ENCODE assay signal across 27 cellular contexts in the genomic region with DNA sequence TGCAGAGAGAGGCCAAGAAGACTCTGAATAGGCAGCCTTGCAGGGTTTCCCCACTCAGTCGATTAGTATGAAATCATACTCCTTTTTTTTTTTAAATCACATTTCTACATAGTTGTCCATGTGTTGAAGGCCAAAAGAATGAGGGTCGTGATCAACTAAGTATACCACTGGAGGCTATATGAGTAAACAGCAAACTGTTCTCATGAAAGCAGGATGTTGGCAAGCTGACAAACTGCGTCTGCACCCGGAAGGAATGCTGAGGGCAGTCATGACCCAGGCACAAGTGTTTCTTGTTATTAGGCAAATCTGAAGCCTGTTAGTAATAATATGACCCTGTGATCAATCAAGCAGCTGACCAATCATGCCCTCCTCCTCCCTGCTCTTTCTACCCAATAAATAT.
DNase-seq lines count a peak whose midpoint lies in the region; ATAC-seq and TF ChIP-seq lines count a peak whose summit lies in the region.
"Had no signal": no experiment of that assay in that cellular context is flagged by ENCODE, and none has a peak within 500 bp of the region (broad histone marks: within the 10 kb centered on the region; RNA-seq: fewer than 3 reads in every experiment).

No MANE protein-coding gene starts in this region.

- CTCF ChIA-PET in PC-3 (lab: Charles Lee): no interaction called here

- H3K36me3 ChIP-seq in PC-3 (ENCODE audit: low read depth, low read length) (no peaks in the 10 kb centered on the region), fibroblast of lung (ENCODE audit: control insufficient read depth, insufficient read depth, low read length) (no peaks in the 10 kb centered on the region)
- H3K36me3 ChIP-seq: cardiac muscle cell, left lung had no signal

- no peaks in the 10 kb centered on the region for H3K36me3 Mint-ChIP-seq in activated naive CD4-positive, alpha-beta T cell treated with anti-CD3 and anti-CD28 coated beads, Interleukin-2, amount 50 U/mL, for 72 hours
- H3K36me3 Mint-ChIP-seq: natural killer cell had no signal

- no peaks in the 10 kb centered on the region for H4K20me1 ChIP-seq in PC-3 (ENCODE audit: low read length)
- H4K20me1 ChIP-seq in fibroblast of lung (ENCODE audit: control insufficient read depth, extremely low read depth, insufficient read depth, low read length): no peaks in the 10 kb centered on the region

- H3K79me2 ChIP-seq in PC-3 (ENCODE audit: low read length): no peaks in the 10 kb centered on the region
- H3K79me2 ChIP-seq in fibroblast of lung (ENCODE audit: control insufficient read depth, insufficient read depth, low read length): no peaks in the 10 kb centered on the region

- BruUV-seq in PC-3 (replicated peaks; lab: Mats Ljungman, UMichigan): no TSS peak

- H3K4me1 ChIP-seq in PC-3 (ENCODE audit: insufficient read depth, low read length) (no peaks in the 10 kb centered on the region), fibroblast of lung (ENCODE audit: control insufficient read depth, extremely low read depth, insufficient read depth, low read length) (no peaks in the 10 kb centered on the region)
- H3K4me1 ChIP-seq: left lung had no signal

- POLR2A ChIA-PET in PC-3 (lab: Charles Lee; ENCODE audit: unreplicated experiment): no interaction called here

- no peak overlapping the region for H3K27ac ChIP-seq in PC-3 (ENCODE audit: low read length)
- H3K27ac ChIP-seq in fibroblast of lung (ENCODE audit: insufficient read depth, low read length): no peak overlapping the region
- H3K27ac ChIP-seq: cardiac muscle cell, KMS-11, left lung, RWPE1, SK-N-MC had no signal

- H2AFZ ChIP-seq in PC-3 (ENCODE audit: low read length) (no peak overlapping the region), fibroblast of lung (ENCODE audit: low read length) (no peak overlapping the region)

- H3K9ac ChIP-seq in PC-3 (ENCODE audit: low read length) (no peak overlapping the region), fibroblast of lung (ENCODE audit: insufficient read depth, low read length) (no peak overlapping the region)
- H3K9ac ChIP-seq: KMS-11 had no signal

- H3K9me3 Mint-ChIP-seq in activated naive CD4-positive, alpha-beta T cell treated with anti-CD3 and anti-CD28 coated beads, Interleukin-2, amount 50 U/mL, for 72 hours: no peaks in the 10 kb centered on the region
- H3K9me3 Mint-ChIP-seq: dendritic cell treated with granulocyte-macrophage colony-stimulating factor and Interleukin-4, amounts not matched to agents 40 ng/mL and 50 ng/mL, for 4 days; T-helper 1 cell treated with Interleukin-12 subunit alpha and Interleukin-12 subunit beta and Interleukin-4 antibody, amounts not matched to agents 30 μg/mL and 1 μg/mL, for 36 hours had no signal

- H3K4me3 ChIP-seq in PC-3 (ENCODE audit: low read length) (no peak overlapping the region), fibroblast of lung (replicated peaks in 1 of 4; ENCODE audit: control extremely low read depth in 1 of 4, insufficient read depth in 1 of 4, low read depth in 3 of 4, low read length in 4 of 4) (no peak overlapping the region)
- H3K4me3 ChIP-seq: cardiac muscle cell, left lung, SK-N-MC had no signal

- ATAC-seq in PC-3: no peak
- no peak for ATAC-seq in GM21360 (IDR thresholded peaks at IDR 0.05; ENCODE audit: unreplicated experiment)
- ATAC-seq in activated naive CD4-positive, alpha-beta T cell treated with anti-CD3 and anti-CD28 coated beads, Interleukin-2, amount 50 U/mL, for 72 hours: no peak
- ATAC-seq in GM18909 (IDR thresholded peaks at IDR 0.05; ENCODE audit: poor library complexity, unreplicated experiment): no peak
- ATAC-seq: activated T-cell treated with anti-CD3 and anti-CD28 coated beads, Interleukin-2, amount 50 U/mL, for 4 hours; left lung; natural killer cell; right cardiac atrium had no signal

- no peak overlapping the region for H3K27ac Mint-ChIP-seq in activated naive CD4-positive, alpha-beta T cell treated with anti-CD3 and anti-CD28 coated beads, Interleukin-2, amount 50 U/mL, for 72 hours
- H3K27ac Mint-ChIP-seq: CD4-positive, alpha-beta T cell; dendritic cell treated with granulocyte-macrophage colony-stimulating factor and Interleukin-4, amounts not matched to agents 40 ng/mL and 50 ng/mL, for 4 days; natural killer cell; T-helper 1 cell treated with Interleukin-12 subunit alpha and Interleukin-12 subunit beta and Interleukin-4 antibody, amounts not matched to agents 30 μg/mL and 1 μg/mL, for 36 hours had no signal

- no peaks in the 10 kb centered on the region for H3F3A ChIP-seq in PC-3 (ENCODE audit: low read length, unreplicated experiment)

- no peaks in the 10 kb centered on the region for H3K9me3 ChIP-seq in PC-3 (ENCODE audit: low read length)
- no peaks in the 10 kb centered on the region for H3K9me3 ChIP-seq in fibroblast of lung (ENCODE audit: control insufficient read depth, insufficient read depth, low read depth, low read length)
- H3K9me3 ChIP-seq: left lung had no signal

- TF ChIP-seq CTCF in PC-3 (conservative IDR thresholded peaks at IDR 0.05; ENCODE audit: low read depth, low read length) (no peak), fibroblast of lung (conservative IDR thresholded peaks at IDR 0.05 in 1 of 2, IDR thresholded peaks at IDR 0.05 in 1 of 2; ENCODE audit: low read depth in 1 of 2, low read length in 2 of 2) (no peak)

- H3K27me3 ChIP-seq in PC-3 (ENCODE audit: low read length) (peaks cover 15% of the 10 kb centered on the region), fibroblast of lung (ENCODE audit: control insufficient read depth, insufficient read depth, low read length) (no peaks in the 10 kb centered on the region)
- H3K27me3 ChIP-seq: cardiac muscle cell, left lung had no signal

- DNase-seq in H4 (ENCODE audit: low spot score) (peak; percentile 10), PC-3 (peak; percentile 37), fibroblast of lung (ENCODE audit: low read depth in 2 of 2) (peak; percentile 3 to 43), renal cortical epithelial cell (ENCODE audit: low read depth) (peak; percentile 55)
- DNase-seq in activated naive CD4-positive, alpha-beta T cell treated with anti-CD3 and anti-CD28 coated beads, Interleukin-2, amount 50 U/mL, for 72 hours (ENCODE audit: low spot score in 2 of 2): no peak
- DNase-seq: activated CD4-positive, alpha-beta T cell treated with anti-CD3 and anti-CD28 coated beads for 48 hours; activated naive CD4-positive, alpha-beta T cell treated with Interleukin-2 at 50 U/mL for 16 hours; activated T-cell treated with anti-CD3 and anti-CD28 coated beads, Interleukin-2, amount 50 U/mL, for 4 hours; amygdala; CD4-positive, alpha-beta T cell; GF-D8; GOT3; natural killer cell; NCI-H1694; NCI-H524 treated with DMSO at 0.1 percent for 48 hours; right cardiac atrium; stimulated activated CD4-positive, alpha-beta T cell treated with anti-CD3 and anti-CD28 coated beads, Interleukin-4, amount 100 ng/mL, for 4 hours; stimulated activated naive CD4-positive, alpha-beta T cell had no signal

- intact Hi-C loops in PC-3 (cut with micrococcal nuclease): no loop called here

- no peaks in the 10 kb centered on the region for H3K9me2 ChIP-seq in PC-3 (replicated peaks; ENCODE audit: low read length)

- H3K4me2 ChIP-seq in PC-3 (ENCODE audit: low read length) (no peak overlapping the region), fibroblast of lung (ENCODE audit: extremely low read depth, insufficient read depth, low read length) (no peak overlapping the region)
- H3K4me2 ChIP-seq: KMS-11 had no signal

Comparison
In these comparisons a context has a peak if more than half of its experiments do, and no peak if none do; other contexts are left out.
1. DNase-seq: peak in H4 (single experiment), PC-3 (single experiment), fibroblast of lung (2 of 2) and renal cortical epithelial cell (single experiment); none in activated naive CD4-positive, alpha-beta T cell treated with anti-CD3 and anti-CD28 coated beads, Interleukin-2, amount 50 U/mL, for 72 hours (0 of 2).